Comparison of ENCODE assay signal across 8 cellular contexts in genomic region chr12:122981587-122982493, GRCh38. TPM values are rescaled to one million over a fixed set of nuclear protein-coding genes. Genes with fewer than 3 reads are reported as not detected.
DNase-seq lines count a peak whose midpoint lies in the region; ATAC-seq and TF ChIP-seq lines count a peak whose summit lies in the region.

No MANE protein-coding gene starts in this region.

- no peak for ATAC-seq in sciatic nerve

- intact Hi-C loops in prostate gland (cut with DNase I) (loop anchor here (5.0 kb wide), 3 partner anchors 170 to 600 kb away; partner anchors contain the start of genes MPHOSPH9, MTRFR, PITPNM2 and TMED2), sciatic nerve (cut with DNase I) (loop anchor here (10.0 kb wide), 1 partner anchor 163 kb away; no protein-coding TSS in a partner anchor)

- POLR2A ChIA-PET in RWPE1 (lab: Yijun Ruan, JAX; ENCODE audit: low non-redundant PET), result interaction anchor here (0.5 kb wide), 1 partner anchor 218 kb away, joined by 5 read pairs; no protein-coding TSS in a partner anchor

- no peaks in the 10 kb centered on the region for H3K27me3 ChIP-seq in esophagus (ENCODE audit: control insufficient read depth in 1 of 2, insufficient read depth in 2 of 2, low read length in 2 of 2)
- no peaks in the 10 kb centered on the region for H3K27me3 ChIP-seq in prostate gland (replicated peaks; ENCODE audit: insufficient read depth)

- H3K27ac ChIP-seq in RWPE1, result peak overlapping the region; percentile 97
- H3K27ac ChIP-seq in esophagus (ENCODE audit: low read depth in 2 of 2, low read length in 1 of 2), result peak overlapping the region; percentile 81 to 85
- peak overlapping the region; percentile 84 to 85 for H3K27ac ChIP-seq in prostate gland

- CTCF ChIA-PET in RWPE1 (lab: Yijun Ruan, JAX), result no interaction called here

- no peak for TF ChIP-seq POLR2A in prostate gland (IDR thresholded peaks at IDR 0.05)

- H3K9me3 ChIP-seq in esophagus (ENCODE audit: control insufficient read depth in 2 of 2, insufficient read depth in 1 of 2, low read depth in 1 of 2, low read length in 1 of 2) (no peaks in the 10 kb centered on the region), prostate gland (no peaks in the 10 kb centered on the region)

- H3K4me1 ChIP-seq in esophagus (ENCODE audit: control insufficient read depth in 2 of 2, insufficient read depth in 2 of 2, low read length in 1 of 2), result peaks cover 18 to 38% of the 10 kb centered on the region in 2 donors
- H3K4me1 ChIP-seq in prostate gland (replicated peaks), result peaks cover 37% of the 10 kb centered on the region

- TF ChIP-seq CTCF in GM12875 (IDR thresholded peaks at IDR 0.05; ENCODE audit: borderline replicate concordance, insufficient read depth, low read depth, low read length) (no peak), RWPE1 (conservative IDR thresholded peaks at IDR 0.05; ENCODE audit: low read depth) (no peak), prostate gland (IDR thresholded peaks at IDR 0.05) (no peak)

- WGBS in esophagus, 2 donors, result 64 to 69% methylated on average over 25 to 26 of the region's 26 CpGs
- WGBS in prostate gland, result 65% methylated on average over 26 of the region's 26 CpGs

- H3K36me3 ChIP-seq in esophagus (ENCODE audit: control insufficient read depth in 2 of 2, insufficient read depth in 2 of 2, low read length in 1 of 2), result peaks cover 0 to 35% of the 10 kb centered on the region in 2 donors
- H3K36me3 ChIP-seq in prostate gland, result no peaks in the 10 kb centered on the region

- peak overlapping the region; percentile 97 for H3K4me3 ChIP-seq in GM12875 (ENCODE audit: low read depth, low read length)
- H3K4me3 ChIP-seq in esophagus (ENCODE audit: low read depth in 1 of 2, low read length in 2 of 2), result peak overlapping the region; percentile 89 to 93
- H3K4me3 ChIP-seq in prostate gland, result peak overlapping the region; percentile 95 to 97

- DNase-seq in RWPE1 (ENCODE audit: low spot score), result no peak
- DNase-seq in prostate gland (ENCODE audit: low spot score), result no peak
- DNase-seq in DMS79 (lab: John Stamatoyannopoulos, UW), result no peak
- DNase-seq in sciatic nerve (ENCODE audit: low spot score), result no peak
- no peak for DNase-seq in NCI-H2196 treated with DMSO at 0.1 percent for 48 hours (lab: John Stamatoyannopoulos, UW; ENCODE audit: unreplicated experiment)
- DNase-seq in stimulated activated CD4-positive, alpha-beta T cell treated with anti-CD3 and anti-CD28 coated beads, Interleukin-12 subunit alpha, Interleukin-12 subunit beta, amount 100 ng/mL, for 4 hours, result no peak

RNA-seq across cellular contexts. Expression of gene ARL6IP4, which starts 1.4 kb away (rescaled TPM):
- polyA plus RNA-seq in esophagus, result 100 to 1,000 TPM; 161 to 184 TPM
- total RNA-seq in prostate gland, result 100 to 1,000 TPM; 232 to 257 TPM
- 136 TPM for total RNA-seq in sciatic nerve

RNA-seq across cellular contexts. Expression of gene OGFOD2, which starts 6.8 kb away (rescaled TPM):
- 10 to 100 TPM; 10.8 to 11.5 TPM for polyA plus RNA-seq in esophagus
- total RNA-seq in prostate gland (10 to 100 TPM; 26.3 to 27.6 TPM), sciatic nerve (12.8 TPM)

RNA-seq across cellular contexts. Expression of gene ABCB9, which starts 15.6 kb away (rescaled TPM):
- 1 to 10 TPM; 1.5 to 4.4 TPM for polyA plus RNA-seq in esophagus
- total RNA-seq in prostate gland, result 10 to 100 TPM in 1 of 2 donors, 1 to 10 TPM in 1; 8.2 to 50.0 TPM
- 7.3 TPM for total RNA-seq in sciatic nerve
